ENCODE assay signal across 11 cellular contexts in genomic region chr1:93630168-93630567, GRCh38.
"Had no signal": no experiment of that assay in that cellular context is flagged by ENCODE, and none has a peak within 500 bp of the region (broad histone marks: within the 10 kb centered on the region; RNA-seq: fewer than 3 reads in every experiment).

No MANE protein-coding gene starts in this region.

- H3K27ac ChIP-seq: brain microvascular endothelial cell, neural progenitor cell, spleen, vagina had no signal

- H2AFZ ChIP-seq: neural progenitor cell had no signal

- H3K4me3 Mint-ChIP-seq: activated naive CD4-positive, alpha-beta T cell treated with anti-CD3 and anti-CD28 coated beads, Interleukin-2, amount 10 ng/mL, durations not matched to agents 7 days and 5 days; activated naive CD8-positive, alpha-beta T cell treated with anti-CD3 and anti-CD28 coated beads, Interleukin-2, amount 10 ng/mL, durations not matched to agents 7 days and 5 days; memory B cell; natural killer cell; neural progenitor cell had no signal

- H3K4me3 ChIP-seq: neural progenitor cell, spleen, vagina had no signal

- H3K36me3 ChIP-seq: neural progenitor cell, spleen, vagina had no signal

- H3K9me3 Mint-ChIP-seq: activated naive CD4-positive, alpha-beta T cell treated with anti-CD3 and anti-CD28 coated beads, Interleukin-2, amount 10 ng/mL, durations not matched to agents 7 days and 5 days; activated naive CD8-positive, alpha-beta T cell treated with anti-CD3 and anti-CD28 coated beads, Interleukin-2, amount 10 ng/mL, durations not matched to agents 7 days and 5 days; memory B cell; natural killer cell had no signal

- H3K27me3 ChIP-seq: brain microvascular endothelial cell, neural progenitor cell, spleen, vagina had no signal

- H3K4me1 Mint-ChIP-seq: activated naive CD4-positive, alpha-beta T cell treated with anti-CD3 and anti-CD28 coated beads, Interleukin-2, amount 10 ng/mL, durations not matched to agents 7 days and 5 days; activated naive CD8-positive, alpha-beta T cell treated with anti-CD3 and anti-CD28 coated beads, Interleukin-2, amount 10 ng/mL, durations not matched to agents 7 days and 5 days; natural killer cell had no signal

- H3K27ac Mint-ChIP-seq: activated naive CD4-positive, alpha-beta T cell treated with anti-CD3 and anti-CD28 coated beads, Interleukin-2, amount 10 ng/mL, durations not matched to agents 7 days and 5 days; activated naive CD8-positive, alpha-beta T cell treated with anti-CD3 and anti-CD28 coated beads, Interleukin-2, amount 10 ng/mL, durations not matched to agents 7 days and 5 days; memory B cell; natural killer cell; neural progenitor cell had no signal

- H3K36me3 Mint-ChIP-seq: activated naive CD4-positive, alpha-beta T cell treated with anti-CD3 and anti-CD28 coated beads, Interleukin-2, amount 10 ng/mL, durations not matched to agents 7 days and 5 days; activated naive CD8-positive, alpha-beta T cell treated with anti-CD3 and anti-CD28 coated beads, Interleukin-2, amount 10 ng/mL, durations not matched to agents 7 days and 5 days; natural killer cell had no signal

- H3K9me3 ChIP-seq: spleen, vagina had no signal

- H3K9ac ChIP-seq: neural progenitor cell had no signal

- DNase-seq: activated gamma-delta T cell; activated naive CD8-positive, alpha-beta T cell treated with anti-CD3 and anti-CD28 coated beads, Interleukin-2, amount 10 ng/mL, durations not matched to agents 7 days and 5 days; cortex of kidney; natural killer cell; right cardiac atrium; spleen had no signal

- H3K4me2 ChIP-seq: neural progenitor cell had no signal

- H3K4me1 ChIP-seq: vagina had no signal

- H3K27me3 Mint-ChIP-seq: activated naive CD8-positive, alpha-beta T cell treated with anti-CD3 and anti-CD28 coated beads, Interleukin-2, amount 10 ng/mL, durations not matched to agents 7 days and 5 days; memory B cell had no signal
